ENCODE assay signal across 8 cellular contexts in the genomic region with DNA sequence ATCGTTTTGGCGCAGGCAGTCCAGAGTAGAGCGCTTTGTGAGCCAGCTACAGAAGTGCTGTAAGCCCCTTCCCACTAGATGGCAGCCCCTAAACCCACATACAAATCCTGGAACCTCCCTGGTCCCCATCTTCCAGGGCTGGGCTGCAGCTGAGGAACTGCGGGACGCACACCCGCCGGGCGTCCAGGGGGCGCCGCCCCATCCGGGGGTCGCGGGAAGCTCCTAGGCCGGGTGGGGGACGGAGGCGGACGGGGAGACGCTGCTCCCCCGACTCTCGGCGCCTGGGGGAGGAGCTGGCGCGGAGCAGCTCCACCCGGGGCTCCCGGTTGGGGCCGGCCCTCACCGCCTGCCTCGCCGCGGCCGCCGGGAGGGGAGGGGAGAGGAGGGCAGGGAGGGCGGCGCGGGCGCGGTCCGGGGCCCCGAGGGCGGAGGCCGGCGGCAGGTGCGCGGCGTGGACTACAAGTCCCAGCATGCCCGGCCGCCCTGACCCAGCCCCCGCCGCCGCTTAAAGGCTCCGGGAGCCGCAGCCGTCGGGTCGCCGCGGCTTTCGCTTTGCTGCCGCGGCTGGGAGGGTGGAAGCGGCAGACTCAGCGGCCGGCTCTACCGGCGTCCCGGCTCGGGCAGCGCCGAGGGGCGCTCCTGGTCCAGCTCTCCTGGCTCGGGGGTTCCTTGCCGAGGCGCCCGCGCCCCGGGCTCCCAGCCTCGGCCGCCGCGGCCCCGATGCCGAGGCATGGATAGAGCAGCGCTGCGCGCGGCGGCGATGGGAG.
A peak's percentile ranks its signal among the peaks of the same experiment; 100 is the strongest.
DNase-seq lines count a peak whose midpoint lies in the region; ATAC-seq and TF ChIP-seq lines count a peak whose summit lies in the region.

Gene KSR1, plus strand, starts transcription at position 535 of the 767 bp plus-strand sequence. Its CDS starts 196 bp downstream, at position 731.

- peak within 1 kb of the TSS; percentile 91 for H3K4me3 ChIP-seq in neuron (ENCODE audit: low read length)
- H3K4me3 ChIP-seq in subcutaneous abdominal adipose tissue (ENCODE audit: low read depth in 1 of 5, low read length in 5 of 5) = peak within 1 kb of the TSS; percentile 70 to 79 (median 74)

- TF ChIP-seq EP300 in Ishikawa (IDR thresholded peaks at IDR 0.05; ENCODE audit: borderline replicate concordance) = 0 out of 2 replicates have a peak, but pooled peaks have one; percentile 29

- peak within 1 kb of the TSS; percentile 41 for H3K27ac ChIP-seq in subcutaneous abdominal adipose tissue (ENCODE audit: low read depth, low read length)

- TF ChIP-seq RAD21 in Ishikawa (IDR thresholded peaks at IDR 0.05; ENCODE audit: low read depth) = peak; percentile 23; the same call in 1 of the 2 replicates

- peak; percentile 86 for ATAC-seq in GM21515 (IDR thresholded peaks at IDR 0.05; ENCODE audit: unreplicated experiment)

- DNase-seq in DMS114 treated with DMSO at 0.1 percent for 48 hours (lab: John Stamatoyannopoulos, UW; ENCODE audit: unreplicated experiment) (peak; percentile 68), SHP77 treated with DMSO at 0.1 percent for 48 hours (lab: John Stamatoyannopoulos, UW) (peak; percentile 48), activated gamma-delta T cell (lab: John Stamatoyannopoulos, UW) (peak; percentile 73), foreskin melanocyte (peak; percentile 24)

- no peaks in the 10 kb centered on the region for H3K36me3 ChIP-seq in neuron (ENCODE audit: insufficient read depth, low read length)
- no peaks in the 10 kb centered on the region for H3K36me3 ChIP-seq in subcutaneous abdominal adipose tissue (ENCODE audit: control insufficient read depth in 5 of 5, insufficient read depth in 5 of 5, low read length in 5 of 5)

- peaks cover 23% of the 10 kb centered on the region for H3K4me1 ChIP-seq in neuron (ENCODE audit: insufficient read depth, low read length)
- peaks cover 3 to 48% (median 42%) of the 10 kb centered on the region in 5 donors for H3K4me1 ChIP-seq in subcutaneous abdominal adipose tissue (ENCODE audit: control insufficient read depth in 5 of 5, insufficient read depth in 5 of 5, low read length in 5 of 5)

- peak within 1 kb of the TSS; percentile 48 to 88 (median 74) for H3K9ac ChIP-seq in subcutaneous abdominal adipose tissue (ENCODE audit: low read length in 5 of 5)

- H3K9me3 ChIP-seq in neuron (ENCODE audit: low read length) (no peaks in the 10 kb centered on the region), subcutaneous abdominal adipose tissue (ENCODE audit: control insufficient read depth in 5 of 5, low read length in 5 of 5) (no peaks in the 10 kb centered on the region)

- H3K27me3 ChIP-seq in neuron (ENCODE audit: insufficient read depth, low read length) (peaks cover 7% of the 10 kb centered on the region), subcutaneous abdominal adipose tissue (ENCODE audit: control insufficient read depth in 5 of 5, insufficient read depth in 4 of 5, low read length in 5 of 5) (no peaks in the 10 kb centered on the region)

- H2AFZ ChIP-seq in neuron (ENCODE audit: low read depth, low read length) = peak within 1 kb of the TSS; percentile 98

TF ChIP-seq in Ishikawa, 13 proteins besides CTCF, POLR2A, EP300 and RAD21:
- TF ChIP-seq MAX (IDR thresholded peaks at IDR 0.05) = no peak
- TF ChIP-seq CEBPB (IDR thresholded peaks at IDR 0.05) = no peak
- peak; percentile 5; the same call in 1 of the 2 replicates for TF ChIP-seq TCF12 (IDR thresholded peaks at IDR 0.05; ENCODE audit: low read depth)
- no peak for TF ChIP-seq TEAD4 (IDR thresholded peaks at IDR 0.05)
- TF ChIP-seq YY1 (IDR thresholded peaks at IDR 0.05; ENCODE audit: low read depth) = no peak
- peak; percentile 56; the same call in 1 of the 2 replicates for TF ChIP-seq ZBTB7A (IDR thresholded peaks at IDR 0.05; ENCODE audit: low read depth)
- no peak for TF ChIP-seq CREB1 (IDR thresholded peaks at IDR 0.05; ENCODE audit: low read depth)
- TF ChIP-seq, protein P1, sequence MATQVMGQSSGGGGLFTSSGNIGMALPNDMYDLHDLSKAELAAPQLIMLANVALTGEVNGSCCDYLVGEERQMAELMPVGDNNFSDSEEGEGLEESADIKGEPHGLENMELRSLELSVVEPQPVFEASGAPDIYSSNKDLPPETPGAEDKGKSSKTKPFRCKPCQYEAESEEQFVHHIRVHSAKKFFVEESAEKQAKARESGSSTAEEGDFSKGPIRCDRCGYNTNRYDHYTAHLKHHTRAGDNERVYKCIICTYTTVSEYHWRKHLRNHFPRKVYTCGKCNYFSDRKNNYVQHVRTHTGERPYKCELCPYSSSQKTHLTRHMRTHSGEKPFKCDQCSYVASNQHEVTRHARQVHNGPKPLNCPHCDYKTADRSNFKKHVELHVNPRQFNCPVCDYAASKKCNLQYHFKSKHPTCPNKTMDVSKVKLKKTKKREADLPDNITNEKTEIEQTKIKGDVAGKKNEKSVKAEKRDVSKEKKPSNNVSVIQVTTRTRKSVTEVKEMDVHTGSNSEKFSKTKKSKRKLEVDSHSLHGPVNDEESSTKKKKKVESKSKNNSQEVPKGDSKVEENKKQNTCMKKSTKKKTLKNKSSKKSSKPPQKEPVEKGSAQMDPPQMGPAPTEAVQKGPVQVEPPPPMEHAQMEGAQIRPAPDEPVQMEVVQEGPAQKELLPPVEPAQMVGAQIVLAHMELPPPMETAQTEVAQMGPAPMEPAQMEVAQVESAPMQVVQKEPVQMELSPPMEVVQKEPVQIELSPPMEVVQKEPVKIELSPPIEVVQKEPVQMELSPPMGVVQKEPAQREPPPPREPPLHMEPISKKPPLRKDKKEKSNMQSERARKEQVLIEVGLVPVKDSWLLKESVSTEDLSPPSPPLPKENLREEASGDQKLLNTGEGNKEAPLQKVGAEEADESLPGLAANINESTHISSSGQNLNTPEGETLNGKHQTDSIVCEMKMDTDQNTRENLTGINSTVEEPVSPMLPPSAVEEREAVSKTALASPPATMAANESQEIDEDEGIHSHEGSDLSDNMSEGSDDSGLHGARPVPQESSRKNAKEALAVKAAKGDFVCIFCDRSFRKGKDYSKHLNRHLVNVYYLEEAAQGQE (IDR thresholded peaks at IDR 0.05; ENCODE audit: low read depth) = no peak
- no peak for TF ChIP-seq EGR1 (IDR thresholded peaks at IDR 0.05)
- no peak for TF ChIP-seq USF1 (IDR thresholded peaks at IDR 0.05)
- no peak for TF ChIP-seq TAF1 (IDR thresholded peaks at IDR 0.05; ENCODE audit: low read depth)
- no peak for TF ChIP-seq NFIC (IDR thresholded peaks at IDR 0.05)

Comparison
In these comparisons a context has a peak if more than half of its experiments do, and no peak if none do; other contexts are left out.
1. Peak in every context shown above with its lines: DNase-seq, ATAC-seq, H3K4me3 ChIP-seq and H3K27ac ChIP-seq.